Comparison of ENCODE assay signal across 8 cellular contexts in genomic region chr12:4269279-4269991, GRCh38. TPM values are rescaled to one million over a fixed set of nuclear protein-coding genes. Genes with fewer than 3 reads are reported as not detected.
DNase-seq lines count a peak whose midpoint lies in the region; ATAC-seq and TF ChIP-seq lines count a peak whose summit lies in the region.

No MANE protein-coding gene starts in this region.

- 1 to 2% (median 2%) methylated on average over 50 to 71 of the region's 73 CpGs for whole genome bisulfite sequencing in stomach, 5 donors

- H3K36me3 ChIP-seq in neutrophil (no peaks in the 10 kb centered on the region), stomach (no peaks in the 10 kb centered on the region)

- H3K4me3 Mint-ChIP-seq in activated T-helper 1 cell treated with anti-CD3 and anti-CD28 coated beads, Interleukin-12 subunit alpha, Interleukin-12 subunit beta, Interleukin-2, Interleukin-4 antibody, amounts not matched to agents 30 ng/mL and 10 ng/mL and 1 ng/mL, durations not matched to agents 14 hours and 24 hours and 36 hours: peak overlapping the region; percentile 90

- H3K9me3 ChIP-seq in neutrophil: no peaks in the 10 kb centered on the region
- no peaks in the 10 kb centered on the region for H3K9me3 ChIP-seq in stomach

- peak; percentile 44 for TF ChIP-seq EP300 in stomach (IDR thresholded peaks at IDR 0.05)

- H3K9me3 Mint-ChIP-seq in activated T-helper 1 cell treated with anti-CD3 and anti-CD28 coated beads, Interleukin-12 subunit alpha, Interleukin-12 subunit beta, Interleukin-2, Interleukin-4 antibody, amounts not matched to agents 30 ng/mL and 10 ng/mL and 1 ng/mL, durations not matched to agents 14 hours and 24 hours and 36 hours: no peaks in the 10 kb centered on the region

- H3K27me3 Mint-ChIP-seq in activated T-helper 1 cell treated with anti-CD3 and anti-CD28 coated beads, Interleukin-12 subunit alpha, Interleukin-12 subunit beta, Interleukin-2, Interleukin-4 antibody, amounts not matched to agents 30 ng/mL and 10 ng/mL and 1 ng/mL, durations not matched to agents 14 hours and 24 hours and 36 hours (ENCODE audit: insufficient read depth): peaks cover 9% of the 10 kb centered on the region

- DNase-seq in ACHN: peak; percentile 80
- DNase-seq in NK-92 treated with Interleukin-12 subunit alpha and Interleukin-12 subunit beta, amount 100 ng/mL, for 24 hours (lab: John Stamatoyannopoulos, UW): peak; percentile 76
- peak; percentile 91 for DNase-seq in activated T-helper 1 cell treated with anti-CD3 and anti-CD28 coated beads, Interleukin-12 subunit alpha, Interleukin-12 subunit beta, Interleukin-2, Interleukin-4 antibody, amounts not matched to agents 30 ng/mL and 10 ng/mL and 1 ng/mL, durations not matched to agents 14 hours and 24 hours and 36 hours (ENCODE audit: low spot score)
- peak in 1 of 2 donors; percentile 80 for DNase-seq in foreskin keratinocyte
- peak; percentile 68 for DNase-seq in stomach

- H3K4me1 Mint-ChIP-seq in activated T-helper 1 cell treated with anti-CD3 and anti-CD28 coated beads, Interleukin-12 subunit alpha, Interleukin-12 subunit beta, Interleukin-2, Interleukin-4 antibody, amounts not matched to agents 30 ng/mL and 10 ng/mL and 1 ng/mL, durations not matched to agents 14 hours and 24 hours and 36 hours (ENCODE audit: low read depth): peaks cover 26% of the 10 kb centered on the region

- peak overlapping the region; percentile 91 to 94 for H3K4me3 ChIP-seq in neutrophil (ENCODE audit: low read depth in 1 of 2, low read length in 1 of 2)
- peak overlapping the region; percentile 60 to 72 (median 66) for H3K4me3 ChIP-seq in stomach

- intact Hi-C loops in activated T-helper 1 cell treated with anti-CD3 and anti-CD28 coated beads, Interleukin-12 subunit alpha, Interleukin-12 subunit beta, Interleukin-2, Interleukin-4 antibody, amounts not matched to agents 30 ng/mL and 10 ng/mL and 1 ng/mL, durations not matched to agents 14 hours and 24 hours and 36 hours (cut with micrococcal nuclease): loop anchor here (1.0 to 2.0 kb wide), 3 partner anchors 19 to 133 kb away; no protein-coding TSS in a partner anchor
- intact Hi-C loops in stomach (cut with DNase I; ENCODE audit: low total_unique reads): no loop called here

- H3K4me1 ChIP-seq in foreskin keratinocyte (peaks cover 13% of the 10 kb centered on the region), neutrophil (ENCODE audit: control insufficient read depth in 1 of 2, insufficient read depth in 1 of 2, low read depth in 1 of 2, low read length in 1 of 2) (peaks cover 46 to 53% of the 10 kb centered on the region in 2 experiments), stomach (peaks cover 27 to 60% (median 52%) of the 10 kb centered on the region in 4 donors)

- no peak for TF ChIP-seq POLR2A in stomach (IDR thresholded peaks at IDR 0.05)

- H3K27me3 ChIP-seq in foreskin keratinocyte: peaks cover 25% of the 10 kb centered on the region
- H3K27me3 ChIP-seq in neutrophil: peaks cover 30% of the 10 kb centered on the region
- H3K27me3 ChIP-seq in stomach: peaks cover 0 to 92% (median 60%) of the 10 kb centered on the region in 3 donors

- H3K27ac ChIP-seq in foreskin keratinocyte: peak overlapping the region; percentile 89
- peak overlapping the region; percentile 82 for H3K27ac ChIP-seq in neutrophil
- H3K27ac ChIP-seq in stomach: peak overlapping the region; percentile 87 to 93 (median 88)

- ATAC-seq in GM19395 (IDR thresholded peaks at IDR 0.05; ENCODE audit: unreplicated experiment) (peak; percentile 29), foreskin keratinocyte (no peak), HG03095 (IDR thresholded peaks at IDR 0.05; ENCODE audit: unreplicated experiment) (no peak)

- in situ Hi-C loops in ACHN (cut with HindIII; ENCODE audit: low pct_ligation_motif_present, low pct_unique_long_range_greater_than_20kb, low sequenced_read_pairs): no loop called here

- H3K27ac Mint-ChIP-seq in activated T-helper 1 cell treated with anti-CD3 and anti-CD28 coated beads, Interleukin-12 subunit alpha, Interleukin-12 subunit beta, Interleukin-2, Interleukin-4 antibody, amounts not matched to agents 30 ng/mL and 10 ng/mL and 1 ng/mL, durations not matched to agents 14 hours and 24 hours and 36 hours: peak overlapping the region; percentile 94

- TF ChIP-seq CTCF in foreskin keratinocyte (conservative IDR thresholded peaks at IDR 0.05) (peak; percentile 55), neutrophil (IDR thresholded peaks at IDR 0.05) (peak; percentile 59), stomach (IDR thresholded peaks at IDR 0.05) (peak in 1 of 7 experiments; percentile 19)

- no peaks in the 10 kb centered on the region for H3K36me3 Mint-ChIP-seq in activated T-helper 1 cell treated with anti-CD3 and anti-CD28 coated beads, Interleukin-12 subunit alpha, Interleukin-12 subunit beta, Interleukin-2, Interleukin-4 antibody, amounts not matched to agents 30 ng/mL and 10 ng/mL and 1 ng/mL, durations not matched to agents 14 hours and 24 hours and 36 hours (ENCODE audit: low read depth)

RNA-seq across cellular contexts. Expression of gene CCND2, which starts 4.1 kb away (rescaled TPM):
- total RNA-seq in activated T-helper 1 cell treated with anti-CD3 and anti-CD28 coated beads, Interleukin-12 subunit alpha, Interleukin-12 subunit beta, Interleukin-2, Interleukin-4 antibody, amounts not matched to agents 30 ng/mL and 10 ng/mL and 1 ng/mL, durations not matched to agents 14 hours and 24 hours and 36 hours: 548 and 549 TPM in 2 replicates
- total RNA-seq in foreskin keratinocyte (372 and 386 TPM in 2 replicates), stomach (10 to 100 TPM; 27.4 to 89.0 (median 49.1) TPM)
- polyA plus RNA-seq in foreskin keratinocyte (74.0 and 87.4 TPM in 2 replicates), stomach (1 to 10 TPM; 5.5 to 8.3 (median 7.0) TPM)

RNA-seq across cellular contexts. Expression of gene TIGAR, which starts 51.6 kb away (rescaled TPM):
- 14.4 TPM in 2 replicates for total RNA-seq in activated T-helper 1 cell treated with anti-CD3 and anti-CD28 coated beads, Interleukin-12 subunit alpha, Interleukin-12 subunit beta, Interleukin-2, Interleukin-4 antibody, amounts not matched to agents 30 ng/mL and 10 ng/mL and 1 ng/mL, durations not matched to agents 14 hours and 24 hours and 36 hours
- total RNA-seq in foreskin keratinocyte: 20.8 and 24.7 TPM in 2 replicates
- 17.1 and 20.7 TPM in 2 replicates for polyA plus RNA-seq in foreskin keratinocyte
- 100 to 1,000 TPM in 1 of 5 donors, 1 to 10 TPM in 2, under 1 TPM in 1, not detected in 1; 0.45 to 149 (median 5.1) TPM for total RNA-seq in stomach
- polyA plus RNA-seq in stomach: 1 to 10 TPM; 2.1 to 9.2 (median 5.5) TPM
